12 cellular contexts compared by ENCODE assay signal in genomic region chr7:92614586-92615237, GRCh38. TPM values are rescaled to one million over a fixed set of nuclear protein-coding genes. Genes with fewer than 3 reads are reported as not detected.
DNase-seq lines count a peak whose midpoint lies in the region; ATAC-seq and TF ChIP-seq lines count a peak whose summit lies in the region.
"Had no signal": no experiment of that assay in that cellular context is flagged by ENCODE, and none has a peak within 500 bp of the region (broad histone marks: within the 10 kb centered on the region; RNA-seq: fewer than 3 reads in every experiment).

No MANE protein-coding gene starts in this region.

- no peak for ATAC-seq in activated naive CD8-positive, alpha-beta T cell treated with anti-CD3 and anti-CD28 coated beads, Interleukin-2, amount 50 U/mL, for 24 hours
- ATAC-seq in HG03354 (IDR thresholded peaks at IDR 0.05; ENCODE audit: poor library complexity, severe bottlenecking, unreplicated experiment), result no peak
- ATAC-seq in GM23338, result no peak

- H3K4me1 Mint-ChIP-seq in HFFc6 (ENCODE audit: low read depth), result peaks cover 57% of the 10 kb centered on the region
- H3K4me1 Mint-ChIP-seq in activated naive CD8-positive, alpha-beta T cell treated with anti-CD3 and anti-CD28 coated beads, Interleukin-2, amount 50 U/mL, for 24 hours, result peaks cover 25% of the 10 kb centered on the region
- H3K4me1 Mint-ChIP-seq in GM23338, result peaks cover 5% of the 10 kb centered on the region; the same call in 2 of the 3 replicates
- H3K4me1 Mint-ChIP-seq: neural crest cell had no signal

- H3K9me3 ChIP-seq in A673 (ENCODE audit: low read depth, low read length, poor library complexity, severe bottlenecking) (no peaks in the 10 kb centered on the region), hepatocyte (ENCODE audit: low read depth) (no peaks in the 10 kb centered on the region)
- H3K9me3 ChIP-seq: Caco-2 had no signal

- CTCF ChIA-PET in A673 (lab: Charles Lee), result no interaction called here

- H3K27me3 ChIP-seq in A673 (replicated peaks; ENCODE audit: insufficient read depth, low read depth, low read length, poor library complexity), result no peaks in the 10 kb centered on the region
- no peaks in the 10 kb centered on the region for H3K27me3 ChIP-seq in hepatocyte
- H3K27me3 ChIP-seq in GM23338 (ENCODE audit: insufficient read depth), result no peaks in the 10 kb centered on the region

- H3K4me1 ChIP-seq in A673 (ENCODE audit: insufficient read depth, low read length, poor library complexity, severe bottlenecking), result peaks cover 4% of the 10 kb centered on the region
- no peaks in the 10 kb centered on the region for H3K4me1 ChIP-seq in hepatocyte (ENCODE audit: insufficient read depth)
- no peaks in the 10 kb centered on the region for H3K4me1 ChIP-seq in GM23338 (ENCODE audit: insufficient read depth)
- H3K4me1 ChIP-seq: Caco-2 had no signal

- H3K9me2 ChIP-seq in hepatocyte (replicated peaks; ENCODE audit: insufficient read depth) (no peaks in the 10 kb centered on the region), GM23338 (ENCODE audit: insufficient read depth) (no peaks in the 10 kb centered on the region)

- H3K27me3 Mint-ChIP-seq in HFFc6 (ENCODE audit: insufficient read depth) (no peaks in the 10 kb centered on the region), GM23338 (ENCODE audit: insufficient read depth, low read depth, poor library complexity) (no peaks in the 10 kb centered on the region)
- no peaks in the 10 kb centered on the region for H3K27me3 Mint-ChIP-seq in activated naive CD8-positive, alpha-beta T cell treated with anti-CD3 and anti-CD28 coated beads, Interleukin-2, amount 50 U/mL, for 24 hours

- WGBS in hepatocyte (ENCODE audit: low lambda C conversion rate, missing lambda C conversion rate), result 71% methylated on average over 7 of the region's 7 CpGs

- peak overlapping the region; percentile 82 for H3K27ac Mint-ChIP-seq in HFFc6
- peak overlapping the region; percentile 44 for H3K27ac Mint-ChIP-seq in activated naive CD8-positive, alpha-beta T cell treated with anti-CD3 and anti-CD28 coated beads, Interleukin-2, amount 50 U/mL, for 24 hours
- no peak overlapping the region for H3K27ac Mint-ChIP-seq in GM23338

- no peaks in the 10 kb centered on the region for H3K9me3 Mint-ChIP-seq in HFFc6
- H3K9me3 Mint-ChIP-seq in activated naive CD8-positive, alpha-beta T cell treated with anti-CD3 and anti-CD28 coated beads, Interleukin-2, amount 50 U/mL, for 24 hours, result no peaks in the 10 kb centered on the region
- H3K9me3 Mint-ChIP-seq in GM23338, result no peaks in the 10 kb centered on the region
- H3K9me3 Mint-ChIP-seq: neural crest cell had no signal

- no peak overlapping the region for H3K27ac ChIP-seq in A673 (ENCODE audit: low read depth, low read length, poor library complexity, severe bottlenecking)
- H3K27ac ChIP-seq in hepatocyte, result no peak overlapping the region
- H3K27ac ChIP-seq in GM23338 (ENCODE audit: low read depth), result no peak overlapping the region
- H3K27ac ChIP-seq: KMS-11 had no signal

- H3K4me3 ChIP-seq in A673 (ENCODE audit: low read depth, low read length, poor library complexity, severe bottlenecking) (no peak overlapping the region), hepatocyte (no peak overlapping the region), GM23338 (no peak overlapping the region)

- BruUV-seq in A673 (replicated peaks; lab: Mats Ljungman, UMichigan), result no TSS peak

- peaks cover 32% of the 10 kb centered on the region for H3K36me3 Mint-ChIP-seq in HFFc6 (ENCODE audit: low read depth)
- peaks cover 60% of the 10 kb centered on the region for H3K36me3 Mint-ChIP-seq in activated naive CD8-positive, alpha-beta T cell treated with anti-CD3 and anti-CD28 coated beads, Interleukin-2, amount 50 U/mL, for 24 hours (ENCODE audit: low read depth)
- H3K36me3 Mint-ChIP-seq in GM23338 (ENCODE audit: low read depth), result no peaks in the 10 kb centered on the region

- in situ Hi-C loops in ACHN (cut with HindIII; ENCODE audit: low pct_ligation_motif_present, low pct_unique_long_range_greater_than_20kb, low sequenced_read_pairs), result no loop called here

- no peak for TF ChIP-seq CTCF in A673 (conservative IDR thresholded peaks at IDR 0.05; ENCODE audit: low read depth, low read length)
- no peak for TF ChIP-seq CTCF in HFFc6 (IDR thresholded peaks at IDR 0.05)
- no peak for TF ChIP-seq CTCF in hepatocyte (IDR thresholded peaks at IDR 0.05; ENCODE audit: poor library complexity)
- no peak for TF ChIP-seq CTCF in GM23338 (conservative IDR thresholded peaks at IDR 0.05; ENCODE audit: low read depth in 2 of 2)

- H2AFZ ChIP-seq in hepatocyte (no peak overlapping the region), GM23338 (no peak overlapping the region)

- DNase-seq in A673 (ENCODE audit: low spot score) (peak; percentile 27), HFFc6 (no peak), hepatocyte (ENCODE audit: low spot score) (peak; percentile 14), HK-2 (ENCODE audit: unreplicated experiment) (no peak), ACHN (no peak), GM23338 (ENCODE audit: low spot score) (no peak)
- no peak for DNase-seq in activated naive CD8-positive, alpha-beta T cell treated with anti-CD3 and anti-CD28 coated beads, Interleukin-2, amount 50 U/mL, for 24 hours
- DNase-seq: Caco-2, T-helper 9 cell had no signal

- H3K79me2 ChIP-seq in hepatocyte, result peaks cover 2% of the 10 kb centered on the region
- H3K79me2 ChIP-seq in GM23338 (replicated peaks; ENCODE audit: insufficient read depth), result no peaks in the 10 kb centered on the region

- H3K36me3 ChIP-seq in A673 (ENCODE audit: insufficient read depth, low read length, poor library complexity, severe bottlenecking) (no peaks in the 10 kb centered on the region), hepatocyte (replicated peaks; ENCODE audit: insufficient read depth, low read depth) (no peaks in the 10 kb centered on the region), GM23338 (ENCODE audit: insufficient read depth) (no peaks in the 10 kb centered on the region)

- intact Hi-C loops in A673 (cut with micrococcal nuclease; ENCODE audit: unreplicated experiment), result no loop called here

- no peaks in the 10 kb centered on the region for H3F3A ChIP-seq in GM23338 (replicated peaks; ENCODE audit: low read depth)

- POLR2A ChIA-PET in A673 (lab: Charles Lee; ENCODE audit: low non-redundant PET), result no interaction called here

- H3K4me2 ChIP-seq in hepatocyte (no peak overlapping the region), GM23338 (no peak overlapping the region)
- H3K4me2 ChIP-seq: KMS-11 had no signal

- H4K20me1 ChIP-seq in hepatocyte (ENCODE audit: insufficient read depth, poor library complexity, severe bottlenecking), result no peaks in the 10 kb centered on the region
- no peaks in the 10 kb centered on the region for H4K20me1 ChIP-seq in GM23338 (replicated peaks; ENCODE audit: insufficient read depth)

- H3K4me3 Mint-ChIP-seq in HFFc6, result peak overlapping the region; percentile 19
- H3K4me3 Mint-ChIP-seq in activated naive CD8-positive, alpha-beta T cell treated with anti-CD3 and anti-CD28 coated beads, Interleukin-2, amount 50 U/mL, for 24 hours, result no peak overlapping the region
- H3K4me3 Mint-ChIP-seq in GM23338, result no peak overlapping the region
- H3K4me3 Mint-ChIP-seq: neural crest cell had no signal

RNA-seq across cellular contexts. Expression of gene FAM133B, which starts 24.5 kb away (rescaled TPM):
- 32.7 and 39.7 TPM in 2 replicates for total RNA-seq in A673 (2021)
- 10 to 100 TPM; 13.2 to 19.8 (median 17.7) TPM for total RNA-seq in HFFc6 (2021; fragmentation: NEBNext Ultra II Directional; extraction: Animal tissue kit (Norgen Biotek cat#: 25700))
- 24.1 and 28.2 TPM in 2 replicates for total RNA-seq in hepatocyte
- 29.8 and 38.8 TPM in 2 replicates for polyA plus RNA-seq in hepatocyte
- 36.9 and 38.4 TPM in 2 replicates for total RNA-seq in GM23338 (2014; rRNA removed; shearing (Covaris generic))
- polyA plus RNA-seq in GM23338 (2016; fragmentation: Nextera tagmentation; extraction: Ambion mirVana), result 180 and 183 TPM in 2 replicates

Comparison
In these comparisons a context has a peak if more than half of its experiments do, and no peak if none do; other contexts are left out.
1. DNase-seq: peak in A673 (single experiment) and hepatocyte (single experiment); none in HFFc6 (single experiment), activated naive CD8-positive, alpha-beta T cell treated with anti-CD3 and anti-CD28 coated beads, Interleukin-2, amount 50 U/mL, for 24 hours (single experiment), HK-2 (single experiment), ACHN (single experiment) and GM23338 (single experiment).